9 cellular contexts compared by ENCODE assay signal in genomic region chr13:39776439-39776838, GRCh38.
A peak's percentile ranks its signal among the peaks of the same experiment; 100 is the strongest.
DNase-seq lines count a peak whose midpoint lies in the region; ATAC-seq, FAIRE-seq and TF ChIP-seq lines count a peak whose summit lies in the region.
"Had no signal": no experiment of that assay in that cellular context is flagged by ENCODE, and none has a peak within 500 bp of the region (broad histone marks: within the 10 kb centered on the region; RNA-seq: fewer than 3 reads in every experiment).

No MANE protein-coding gene starts in this region.

- H3K4me3 Mint-ChIP-seq in glutamatergic neuron (ENCODE audit: unreplicated experiment) = no peak overlapping the region

- H3K27ac ChIP-seq in small intestine (ENCODE audit: low read depth in 1 of 2, low read length in 1 of 2) = no peak overlapping the region
- H3K27ac ChIP-seq: pancreas had no signal

- no peak for ATAC-seq in HG03378 (IDR thresholded peaks at IDR 0.05; ENCODE audit: unreplicated experiment)

- H3K9me3 ChIP-seq in small intestine (ENCODE audit: control insufficient read depth, low read depth) = no peaks in the 10 kb centered on the region
- H3K9me3 ChIP-seq: pancreas had no signal

- H3K4me3 ChIP-seq in kidney epithelial cell (ENCODE audit: low read depth, low read length) (no peak overlapping the region), small intestine (ENCODE audit: low read depth in 1 of 2, low read length in 2 of 2) (no peak overlapping the region)
- H3K4me3 ChIP-seq: pancreas had no signal

- no peaks in the 10 kb centered on the region for H3K4me1 ChIP-seq in small intestine (ENCODE audit: control insufficient read depth in 2 of 2, insufficient read depth in 1 of 2, low read depth in 1 of 2, low read length in 1 of 2)
- H3K4me1 ChIP-seq: pancreas had no signal

- H3K36me3 Mint-ChIP-seq in glutamatergic neuron (ENCODE audit: unreplicated experiment) = no peaks in the 10 kb centered on the region

- 54 to 76% (median 65%) methylated on average over 3 of the region's 3 CpGs for WGBS in small intestine, 3 donors

- H3K27me3 Mint-ChIP-seq in glutamatergic neuron (ENCODE audit: unreplicated experiment) = no peaks in the 10 kb centered on the region

- H3K9me3 Mint-ChIP-seq in glutamatergic neuron (ENCODE audit: unreplicated experiment) = no peaks in the 10 kb centered on the region

- no peaks in the 10 kb centered on the region for H3K4me1 Mint-ChIP-seq in glutamatergic neuron (ENCODE audit: low read depth, unreplicated experiment)

- TF ChIP-seq CTCF in GM10266 (IDR thresholded peaks at IDR 0.05; ENCODE audit: control insufficient read depth, insufficient read depth, low read depth, missing control alignments) (no peak), kidney epithelial cell (IDR thresholded peaks at IDR 0.05; ENCODE audit: insufficient read depth, low read length, poor library complexity, severe bottlenecking) (no peak), glutamatergic neuron (IDR thresholded peaks at IDR 0.05; ENCODE audit: partially characterized antibody, unreplicated experiment) (no peak)

- H3K36me3 ChIP-seq in kidney epithelial cell (ENCODE audit: control insufficient read depth, insufficient read depth, low read length) (no peaks in the 10 kb centered on the region), small intestine (ENCODE audit: control insufficient read depth in 2 of 2, insufficient read depth in 2 of 2, low read length in 2 of 2) (no peaks in the 10 kb centered on the region)
- H3K36me3 ChIP-seq: pancreas had no signal

- H3K27ac Mint-ChIP-seq in glutamatergic neuron (ENCODE audit: unreplicated experiment) = no peak overlapping the region

- FAIRE-seq in small intestine (lab: Jason Lieb, UNC) = no peak
- FAIRE-seq: pancreas had no signal

- peak; percentile 36 for DNase-seq in GM10266 (ENCODE audit: extremely low spot score)
- peak; percentile 83 for DNase-seq in HCEC 1CT
- DNase-seq in SW480 (ENCODE audit: low spot score) = peak; percentile 87
- peak; percentile 39 for DNase-seq in kidney epithelial cell (ENCODE audit: low read depth)
- DNase-seq in D341Med (ENCODE audit: low spot score) = no peak
- DNase-seq in glutamatergic neuron = no peak
- no peak for DNase-seq in small intestine
- DNase-seq: pancreas had no signal

- H3K27me3 ChIP-seq in kidney epithelial cell (ENCODE audit: control insufficient read depth, insufficient read depth, low read length) (no peaks in the 10 kb centered on the region), small intestine (ENCODE audit: control insufficient read depth in 2 of 2, insufficient read depth in 2 of 2, low read length in 2 of 2) (no peaks in the 10 kb centered on the region)
- H3K27me3 ChIP-seq: pancreas had no signal

Comparison
In these comparisons a context has a peak if more than half of its experiments do, and no peak if none do; other contexts are left out.
1. DNase-seq: peak in GM10266 (single experiment), HCEC 1CT (single experiment), SW480 (single experiment) and kidney epithelial cell (single experiment); none in D341Med (single experiment), glutamatergic neuron (single experiment) and small intestine (single experiment).